ENCODE assay signal across 17 cellular contexts in the genomic region with DNA sequence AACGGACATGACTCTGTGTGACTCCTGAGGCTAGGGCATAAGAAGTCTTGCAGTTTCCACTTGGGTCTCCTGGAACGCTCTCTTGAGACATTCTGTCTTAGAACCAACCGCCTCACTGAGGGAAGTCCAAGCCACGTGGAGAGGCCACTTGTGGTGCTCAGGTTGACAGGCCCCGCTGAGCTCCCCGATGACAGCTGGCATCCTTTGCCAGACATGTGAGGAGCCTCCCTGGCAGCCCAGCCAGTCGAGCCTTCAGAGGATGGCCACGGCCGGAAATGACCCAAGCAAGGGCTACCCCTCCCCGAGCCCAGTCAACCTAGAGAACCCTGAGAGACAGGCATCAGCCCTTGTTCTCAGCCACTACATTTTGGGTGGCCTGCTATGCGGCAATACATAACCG. TPM values are rescaled to one million over a fixed set of nuclear protein-coding genes. Genes with fewer than 3 reads are reported as not detected.
DNase-seq lines count a peak whose midpoint lies in the region; TF ChIP-seq lines count a peak whose summit lies in the region.
"Had no signal": no experiment of that assay in that cellular context is flagged by ENCODE, and none has a peak within 500 bp of the region (broad histone marks: within the 10 kb centered on the region; RNA-seq: fewer than 3 reads in every experiment).

No MANE protein-coding gene starts in this region.

- H3K4me1 ChIP-seq in colonic mucosa (peaks cover 24% of the 10 kb centered on the region), adrenal gland (replicated peaks in 1 of 2) (no peaks in the 10 kb centered on the region)
- H3K4me1 ChIP-seq: BLaER1 had no signal

- peak; percentile 11 for DNase-seq in NCI-H2029 (lab: John Stamatoyannopoulos, UW)
- no peak for DNase-seq in NCI-H2029 treated with DMSO at 0.1 percent for 48 hours (lab: John Stamatoyannopoulos, UW)
- DNase-seq in G401 (ENCODE audit: low spot score) = peak; percentile 32
- DNase-seq in colonic mucosa = no peak
- peak; percentile 59 for DNase-seq in myocyte (ENCODE audit: low read depth)
- no peak for DNase-seq in islet precursor cell
- no peak for DNase-seq in adrenal gland
- no peak for DNase-seq in CD14-positive monocyte (ENCODE audit: low spot score)
- DNase-seq: 8988T; AML-193; Calu3; CD4-positive, CD25-positive, alpha-beta regulatory T cell; DMS 273 treated with DMSO at 0.1 percent for 48 hours; GM23248; H9 had no signal

- no peaks in the 10 kb centered on the region for H3K36me3 Mint-ChIP-seq in CD14-positive monocyte
- H3K36me3 Mint-ChIP-seq: CD4-positive, CD25-positive, alpha-beta regulatory T cell had no signal

- peaks cover 2% of the 10 kb centered on the region for H3K4me1 Mint-ChIP-seq in CD14-positive monocyte
- H3K4me1 Mint-ChIP-seq: CD4-positive, CD25-positive, alpha-beta regulatory T cell had no signal

- no peak overlapping the region for H3K4me3 Mint-ChIP-seq in CD14-positive monocyte
- H3K4me3 Mint-ChIP-seq: CD4-positive, CD25-positive, alpha-beta regulatory T cell; H9 had no signal

- H3K36me3 ChIP-seq in colonic mucosa (no peaks in the 10 kb centered on the region), adrenal gland (replicated peaks in 1 of 2) (no peaks in the 10 kb centered on the region)
- H3K36me3 ChIP-seq: BLaER1 had no signal

- H3K4me3 ChIP-seq in colonic mucosa = no peak overlapping the region
- no peak overlapping the region for H3K4me3 ChIP-seq in adrenal gland
- H3K4me3 ChIP-seq: BLaER1, GM12878, GM23248 had no signal

- WGBS in adrenal gland, 4 donors = 88 to 96% (median 93%) methylated on average over 9 to 12 of the region's 12 CpGs

- H3K27ac ChIP-seq in colonic mucosa = peak overlapping the region; percentile 61
- peak overlapping the region in 1 of 5 donors; percentile 32 for H3K27ac ChIP-seq in adrenal gland
- H3K27ac ChIP-seq: BLaER1, GM23248 had no signal

- H3K9me3 ChIP-seq in colonic mucosa = no peaks in the 10 kb centered on the region
- no peaks in the 10 kb centered on the region for H3K9me3 ChIP-seq in adrenal gland (replicated peaks in 1 of 3)
- H3K9me3 ChIP-seq: BLaER1 had no signal

- TF ChIP-seq POLR2A in adrenal gland (IDR thresholded peaks at IDR 0.05) = no peak

- TF ChIP-seq CTCF in colonic mucosa (IDR thresholded peaks at IDR 0.05) = no peak
- TF ChIP-seq CTCF in adrenal gland (IDR thresholded peaks at IDR 0.05) = no peak
- no peak for TF ChIP-seq CTCF in CD14-positive monocyte (IDR thresholded peaks at IDR 0.05)

- intact Hi-C loops in colonic mucosa (cut with DNase I) = no loop called here
- intact Hi-C loops in adrenal gland (cut with DNase I) = no loop called here
- intact Hi-C loops in CD14-positive monocyte (cut with micrococcal nuclease) = no loop called here

- H3K27ac Mint-ChIP-seq in CD14-positive monocyte = no peak overlapping the region
- H3K27ac Mint-ChIP-seq: CD4-positive, CD25-positive, alpha-beta regulatory T cell; H9 had no signal

- peaks cover 1 to 10% (median 3%) of the 10 kb centered on the region in 3 donors for H3K27me3 Mint-ChIP-seq in CD14-positive monocyte (ENCODE audit: low read depth in 3 of 3)

- in situ Hi-C loops in G401 (cut with HindIII; ENCODE audit: low sequenced_read_pairs) = no loop called here

- no peaks in the 10 kb centered on the region for H3K9me3 Mint-ChIP-seq in CD14-positive monocyte
- H3K9me3 Mint-ChIP-seq: H9 had no signal

- peak overlapping the region in 1 of 2 donors; percentile 19 for H3K9ac ChIP-seq in colonic mucosa (ENCODE audit: low read depth in 2 of 2, low read length in 2 of 2)
- H3K9ac ChIP-seq: BLaER1, GM23248 had no signal

- H3K27me3 ChIP-seq in colonic mucosa (no peaks in the 10 kb centered on the region), adrenal gland (no peaks in the 10 kb centered on the region)
- H3K27me3 ChIP-seq: BLaER1 had no signal

RNA-seq across cellular contexts. Expression of a gene that starts 20.7 kb away (rescaled TPM):
- total RNA-seq in G401 (2014; rRNA removed; shearing (Covaris generic)) = not detected in 2 replicates
- total RNA-seq in colonic mucosa (100 to 1,000 TPM in 1 of 2 donors, 10 to 100 TPM in 1; 84.5 to 165 TPM), myocyte (16.7 and 18.7 TPM in 2 replicates), adrenal gland (10 to 100 TPM in 1 of 8 donors, 1 to 10 TPM in 7; 2.2 to 13.8 (median 5.8) TPM)
- 15.6 TPM for polyA plus RNA-seq in myocyte (2012)
- polyA plus RNA-seq in adrenal gland (10 to 100 TPM in 1 of 3 donors, 1 to 10 TPM in 2; 3.0 to 12.8 (median 3.6) TPM), CD14-positive monocyte (under 1 TPM in 1 of 2 donors, not detected in 1; 0.08 TPM)
- polyA plus RNA-seq: CD4-positive, CD25-positive, alpha-beta regulatory T cell had no signal

Comparison
In these comparisons a context has a peak if more than half of its experiments do, and no peak if none do; other contexts are left out.
1. DNase-seq: peak in NCI-H2029 (single experiment), G401 (single experiment) and myocyte (single experiment); none in NCI-H2029 treated with DMSO at 0.1 percent for 48 hours (single experiment), colonic mucosa (single experiment), islet precursor cell (single experiment), adrenal gland (0 of 7) and CD14-positive monocyte (single experiment).